ENCODE assay signal across 17 cellular contexts in genomic region chr3:140180603-140181002, GRCh38.
DNase-seq lines count a peak whose midpoint lies in the region; ATAC-seq and TF ChIP-seq lines count a peak whose summit lies in the region.
"Had no signal": no experiment of that assay in that cellular context is flagged by ENCODE, and none has a peak within 500 bp of the region (broad histone marks: within the 10 kb centered on the region; RNA-seq: fewer than 3 reads in every experiment).

No MANE protein-coding gene starts in this region.

- intact Hi-C loops in mammary epithelial cell (cut with micrococcal nuclease) (no loop called here), colonic mucosa (cut with DNase I) (no loop called here)

- DNase-seq in AG09319 (ENCODE audit: extremely low read depth, low read depth) (peak; percentile 18), HPDE6-E6E7 (ENCODE audit: extremely low spot score) (peak; percentile 5), NCI-H2227 treated with DMSO at 0.1 percent for 48 hours (lab: John Stamatoyannopoulos, UW) (peak; percentile 33), mammary epithelial cell (peak; percentile 64), colonic mucosa (no peak), Karpas-422 (no peak)
- no peak for DNase-seq in stimulated activated naive CD8-positive, alpha-beta T cell treated with anti-CD3 and anti-CD28 coated beads, Interleukin-15, Interleukin-2, amounts not matched to agents 100 U/mL and 50 U/mL, for 24 hours
- DNase-seq: activated CD4-positive, alpha-beta T cell treated with anti-CD3 and anti-CD28 coated beads, Interleukin-2, amount 10 ng/mL, durations not matched to agents 24 days and 14 days; activated naive CD4-positive, alpha-beta T cell treated with anti-CD3 and anti-CD28 coated beads, Interleukin-2, amount 10 ng/mL, durations not matched to agents 7 days and 5 days; body of pancreas; hippocampal formation; nephron progenitor cell; stimulated activated naive CD4-positive, alpha-beta T cell treated with Interleukin-2 at 50 U/mL for 16 hours; uterus had no signal

- H3K36me3 ChIP-seq in mammary epithelial cell (ENCODE audit: insufficient read depth, low read length) (no peaks in the 10 kb centered on the region), colonic mucosa (no peaks in the 10 kb centered on the region), Karpas-422 (ENCODE audit: insufficient read depth, low read length) (no peaks in the 10 kb centered on the region)
- H3K36me3 ChIP-seq: prostate gland, uterus had no signal

- H3K27ac ChIP-seq in mammary epithelial cell (ENCODE audit: insufficient read depth, low read depth, low read length) (no peak overlapping the region), colonic mucosa (no peak overlapping the region), Karpas-422 (ENCODE audit: low read length) (no peak overlapping the region)
- H3K27ac ChIP-seq: body of pancreas, KMS-11, prostate gland, uterus had no signal

- CTCF ChIA-PET in mammary epithelial cell (lab: Charles Lee; ENCODE audit: low non-redundant PET) = no interaction called here

- H3K27me3 ChIP-seq in mammary epithelial cell (ENCODE audit: insufficient read depth, low read length) = no peaks in the 10 kb centered on the region
- H3K27me3 ChIP-seq in colonic mucosa = no peaks in the 10 kb centered on the region
- H3K27me3 ChIP-seq in Karpas-422 (ENCODE audit: low read length) = no peaks in the 10 kb centered on the region
- H3K27me3 ChIP-seq: body of pancreas, uterus had no signal

- peak overlapping the region; percentile 61 for H3K4me2 ChIP-seq in mammary epithelial cell (ENCODE audit: insufficient read depth, low read depth, low read length)
- H3K4me2 ChIP-seq in Karpas-422 (ENCODE audit: low read depth, low read length, poor library complexity, severe bottlenecking) = no peak overlapping the region
- H3K4me2 ChIP-seq: KMS-11 had no signal

- BruUV-seq in mammary epithelial cell (replicated peaks; lab: Mats Ljungman, UMichigan) = no TSS peak

- H2AFZ ChIP-seq in mammary epithelial cell (ENCODE audit: low read depth, low read length) = peak overlapping the region; percentile 82
- no peak overlapping the region for H2AFZ ChIP-seq in Karpas-422 (ENCODE audit: low read length)

- H3K4me1 ChIP-seq in mammary epithelial cell (ENCODE audit: insufficient read depth, low read length) = peaks cover 11% of the 10 kb centered on the region
- no peaks in the 10 kb centered on the region for H3K4me1 ChIP-seq in colonic mucosa
- H3K4me1 ChIP-seq in Karpas-422 (ENCODE audit: low read length) = no peaks in the 10 kb centered on the region
- H3K4me1 ChIP-seq: prostate gland had no signal

- H3K4me3 ChIP-seq in mammary epithelial cell (replicated peaks in 1 of 3; ENCODE audit: insufficient read depth in 1 of 3, low read depth in 2 of 3, low read length in 3 of 3) = no peak overlapping the region
- no peak overlapping the region for H3K4me3 ChIP-seq in colonic mucosa
- no peak overlapping the region for H3K4me3 ChIP-seq in Karpas-422 (ENCODE audit: low read length)
- H3K4me3 ChIP-seq: body of pancreas, prostate gland, uterus had no signal

- H3K9me3 ChIP-seq in mammary epithelial cell (replicated peaks; ENCODE audit: insufficient read depth, low read length) (no peaks in the 10 kb centered on the region), colonic mucosa (no peaks in the 10 kb centered on the region), Karpas-422 (ENCODE audit: low read length) (no peaks in the 10 kb centered on the region)
- H3K9me3 ChIP-seq: body of pancreas, prostate gland, uterus had no signal

- no peak overlapping the region for H3K9ac ChIP-seq in mammary epithelial cell (ENCODE audit: insufficient read depth, low read length)
- H3K9ac ChIP-seq in colonic mucosa (ENCODE audit: low read depth in 2 of 2, low read length in 2 of 2) = no peak overlapping the region
- no peak overlapping the region for H3K9ac ChIP-seq in Karpas-422 (ENCODE audit: low read length)
- H3K9ac ChIP-seq: KMS-11 had no signal

- TF ChIP-seq CTCF in AG09319 (IDR thresholded peaks at IDR 0.05; ENCODE audit: low read depth, low read length) (no peak), mammary epithelial cell (conservative IDR thresholded peaks at IDR 0.05 in 1 of 2, IDR thresholded peaks at IDR 0.05 in 1 of 2; ENCODE audit: extremely low read depth in 1 of 2, insufficient read depth in 1 of 2, low read depth in 1 of 2, low read length in 2 of 2) (no peak), colonic mucosa (IDR thresholded peaks at IDR 0.05) (no peak)

- H3K79me2 ChIP-seq in mammary epithelial cell (ENCODE audit: insufficient read depth, low read length) (no peaks in the 10 kb centered on the region), Karpas-422 (ENCODE audit: low read length) (no peaks in the 10 kb centered on the region)

- 0% methylated on average over 1 of the region's 1 CpG for WGBS in mammary epithelial cell (ENCODE audit: low coverage, missing lambda C conversion rate)

- no peaks in the 10 kb centered on the region for H3K9me2 ChIP-seq in Karpas-422 (replicated peaks; ENCODE audit: insufficient read depth, low read length)

- in situ Hi-C loops in mammary epithelial cell (cut with MboI; ENCODE audit: low sequenced_read_pairs in 2 of 2) = no loop called here

- no peak for ATAC-seq in GM21825 (IDR thresholded peaks at IDR 0.05; ENCODE audit: unreplicated experiment)
- no peak for ATAC-seq in stimulated activated naive CD8-positive, alpha-beta T cell treated with anti-CD3 and anti-CD28 coated beads, Interleukin-15, Interleukin-2, amounts not matched to agents 100 U/mL and 50 U/mL, for 24 hours
- ATAC-seq: body of pancreas had no signal

- dilution Hi-C loops in mammary epithelial cell (cut with HindIII; ENCODE audit: low sequenced_read_pairs) = no loop called here

- H4K20me1 ChIP-seq in mammary epithelial cell (ENCODE audit: insufficient read depth, low read length) = no peaks in the 10 kb centered on the region
- H4K20me1 ChIP-seq in Karpas-422 (ENCODE audit: insufficient read depth, low read depth, low read length) = no peaks in the 10 kb centered on the region

Comparison
In these comparisons a context has a peak if more than half of its experiments do, and no peak if none do; other contexts are left out.
1. DNase-seq: peak in AG09319 (single experiment), HPDE6-E6E7 (single experiment), NCI-H2227 treated with DMSO at 0.1 percent for 48 hours (single experiment) and mammary epithelial cell (single experiment); none in colonic mucosa (single experiment), Karpas-422 (single experiment) and stimulated activated naive CD8-positive, alpha-beta T cell treated with anti-CD3 and anti-CD28 coated beads, Interleukin-15, Interleukin-2, amounts not matched to agents 100 U/mL and 50 U/mL, for 24 hours (single experiment).